ENCODE assay signal across 8 cellular contexts in genomic region chr11:95066721-95067041, GRCh38. TPM values are rescaled to one million over a fixed set of nuclear protein-coding genes. Genes with fewer than 3 reads are reported as not detected.
DNase-seq lines count a peak whose midpoint lies in the region; ATAC-seq, FAIRE-seq and TF ChIP-seq lines count a peak whose summit lies in the region.

SRSF8 (plus strand) TSS chr11:95066919; CDS start chr11:95067227, 308 bp downstream.

- TF ChIP-seq CTCF in GM23338 (conservative IDR thresholded peaks at IDR 0.05; ENCODE audit: low read depth in 2 of 2) (no peak), astrocyte of the spinal cord (IDR thresholded peaks at IDR 0.05; ENCODE audit: low read depth, low read length) (no peak), kidney (IDR thresholded peaks at IDR 0.05; ENCODE audit: borderline replicate concordance, extremely low read depth, insufficient read depth) (no peak)

- no peaks in the 10 kb centered on the region for H3K9me2 ChIP-seq in GM23338 (ENCODE audit: insufficient read depth)

- H3K36me3 ChIP-seq in GM23338 (ENCODE audit: insufficient read depth): no peaks in the 10 kb centered on the region
- no peaks in the 10 kb centered on the region for H3K36me3 ChIP-seq in kidney (ENCODE audit: control insufficient read depth in 1 of 2, insufficient read depth in 2 of 2, low read length in 2 of 2)
- no peaks in the 10 kb centered on the region for H3K36me3 ChIP-seq in stomach smooth muscle (ENCODE audit: control insufficient read depth in 2 of 2, insufficient read depth in 2 of 2, low read length in 2 of 2)

- TF ChIP-seq POLR2A in GM18505 (IDR thresholded peaks at IDR 0.05; ENCODE audit: borderline replicate concordance, extremely low read depth, insufficient read depth, insufficient read length): no peak

- H3K9me3 ChIP-seq in kidney (ENCODE audit: control insufficient read depth in 1 of 2, low read length in 2 of 2) (no peaks in the 10 kb centered on the region), stomach smooth muscle (ENCODE audit: control insufficient read depth in 2 of 2, low read length in 2 of 2) (no peaks in the 10 kb centered on the region)

- no peak for DNase-seq in GM23338 (ENCODE audit: low spot score)
- DNase-seq in M059J (ENCODE audit: low read depth): no peak
- no peak for DNase-seq in astrocyte of the spinal cord (ENCODE audit: low read depth, low spot score)
- no peak for DNase-seq in kidney
- DNase-seq in NCI-H128 (lab: John Stamatoyannopoulos, UW; ENCODE audit: unreplicated experiment): no peak
- no peak for DNase-seq in hypothalamus (lab: John Stamatoyannopoulos, UW)

- peak within 1 kb of the TSS; percentile 93 for H3K27ac Mint-ChIP-seq in GM23338

- intact Hi-C loops in kidney (cut with DNase I): no loop called here

- H3K4me3 Mint-ChIP-seq in GM23338: peak within 1 kb of the TSS; percentile 94

- H3K27ac ChIP-seq in GM23338 (ENCODE audit: low read depth) (peak within 1 kb of the TSS; percentile 60; the same call in 1 of the 2 replicates), kidney (ENCODE audit: low read depth in 2 of 2, low read length in 2 of 2) (peak within 1 kb of the TSS; percentile 97 to 98), stomach smooth muscle (ENCODE audit: low read length) (peak within 1 kb of the TSS; percentile 92)

- H3K4me3 ChIP-seq in GM23338 (peak within 1 kb of the TSS; percentile 86), astrocyte of the spinal cord (ENCODE audit: low read depth, low read length) (peak within 1 kb of the TSS; percentile 90), kidney (ENCODE audit: low read length in 2 of 2) (peak within 1 kb of the TSS; percentile 94 to 96), stomach smooth muscle (ENCODE audit: low read length in 2 of 2) (peak within 1 kb of the TSS; percentile 74 to 94)

- H3F3A ChIP-seq in GM23338 (replicated peaks; ENCODE audit: low read depth): peaks cover 6% of the 10 kb centered on the region

- H3K4me1 ChIP-seq in GM23338 (ENCODE audit: insufficient read depth) (peaks cover 10% of the 10 kb centered on the region), kidney (ENCODE audit: control insufficient read depth in 1 of 2, insufficient read depth in 1 of 2, low read depth in 1 of 2, low read length in 2 of 2) (peaks cover 0 to 5% of the 10 kb centered on the region in 2 donors), stomach smooth muscle (ENCODE audit: control insufficient read depth, insufficient read depth, low read length) (peaks cover 5% of the 10 kb centered on the region)

- no peaks in the 10 kb centered on the region for H4K20me1 ChIP-seq in GM23338 (replicated peaks; ENCODE audit: insufficient read depth)

- peaks cover 9% of the 10 kb centered on the region; the same call in 1 of the 3 replicates for H3K36me3 Mint-ChIP-seq in GM23338 (ENCODE audit: low read depth)

- peaks cover 13% of the 10 kb centered on the region for H3K27me3 Mint-ChIP-seq in GM23338 (ENCODE audit: insufficient read depth, low read depth, poor library complexity)

- peak within 1 kb of the TSS; percentile 76; the same call in 1 of the 2 replicates for H2AFZ ChIP-seq in GM23338

- peaks cover 8% of the 10 kb centered on the region; the same call in 1 of the 2 replicates for H3K79me2 ChIP-seq in GM23338 (replicated peaks; ENCODE audit: insufficient read depth)

- H3K4me2 ChIP-seq in GM23338: peak within 1 kb of the TSS; percentile 87

- in situ Hi-C loops in astrocyte of the spinal cord (cut with HindIII; ENCODE audit: low sequenced_read_pairs): loop anchor here (10.0 kb wide), 1 partner anchor 648 kb away; no protein-coding TSS in a partner anchor

- H3K9ac ChIP-seq in kidney (ENCODE audit: low read length in 2 of 2): peak within 1 kb of the TSS; percentile 85 to 96
- H3K9ac ChIP-seq in stomach smooth muscle (ENCODE audit: low read length in 2 of 2): peak within 1 kb of the TSS; percentile 95 to 98

- ATAC-seq in GM18505 (IDR thresholded peaks at IDR 0.05; ENCODE audit: unreplicated experiment) (peak; percentile 37), GM23338 (peak; percentile 57; the same call in 1 of the 3 replicates)

- no peaks in the 10 kb centered on the region; the same call in 2 of the 3 replicates for H3K9me3 Mint-ChIP-seq in GM23338

- H3K27me3 ChIP-seq in GM23338 (ENCODE audit: insufficient read depth) (no peaks in the 10 kb centered on the region), stomach smooth muscle (ENCODE audit: control insufficient read depth in 1 of 2, insufficient read depth in 2 of 2, low read length in 2 of 2) (no peaks in the 10 kb centered on the region)

- H3K4me1 Mint-ChIP-seq in GM23338: peaks cover 11% of the 10 kb centered on the region

- no peak for FAIRE-seq in kidney (lab: Jason Lieb, UNC)

TF ChIP-seq in GM23338, 12 proteins besides CTCF, POLR2A, EP300 and RAD21 (continues in another document):
- TF ChIP-seq CREB1 (CRISPR knock-in tag; IDR thresholded peaks at IDR 0.05; ENCODE audit: low read depth): no peak
- no peak for TF ChIP-seq REST (IDR thresholded peaks at IDR 0.05; ENCODE audit: unreplicated experiment)
- no peak for TF ChIP-seq STAT1 (IDR thresholded peaks at IDR 0.05; ENCODE audit: unreplicated experiment)
- no peak for TF ChIP-seq JUNB (IDR thresholded peaks at IDR 0.05; ENCODE audit: unreplicated experiment)
- TF ChIP-seq ZNF331 (CRISPR knock-in tag; IDR thresholded peaks at IDR 0.05; ENCODE audit: low read depth): no peak

RNA-seq across cellular contexts. Expression of gene SRSF8, which starts in this region (rescaled TPM):
- 11.0 and 12.6 TPM in 2 replicates for total RNA-seq in GM23338 (2014; rRNA removed; shearing (Covaris generic))
- polyA plus RNA-seq in GM23338 (2016; fragmentation: Nextera tagmentation; extraction: Ambion mirVana): 18.2 and 19.9 TPM in 2 replicates
- total RNA-seq in M059J (2014; rRNA removed; shearing (Covaris generic)): 12.8 and 25.3 TPM in 2 replicates
- total RNA-seq in kidney: 64.2 TPM
- polyA plus RNA-seq in kidney (ENCODE audit: insufficient read depth, low read depth, low replicate concordance): 45.6 TPM
